Comparison of ENCODE assay signal across 1 cellular context in the genomic region with DNA sequence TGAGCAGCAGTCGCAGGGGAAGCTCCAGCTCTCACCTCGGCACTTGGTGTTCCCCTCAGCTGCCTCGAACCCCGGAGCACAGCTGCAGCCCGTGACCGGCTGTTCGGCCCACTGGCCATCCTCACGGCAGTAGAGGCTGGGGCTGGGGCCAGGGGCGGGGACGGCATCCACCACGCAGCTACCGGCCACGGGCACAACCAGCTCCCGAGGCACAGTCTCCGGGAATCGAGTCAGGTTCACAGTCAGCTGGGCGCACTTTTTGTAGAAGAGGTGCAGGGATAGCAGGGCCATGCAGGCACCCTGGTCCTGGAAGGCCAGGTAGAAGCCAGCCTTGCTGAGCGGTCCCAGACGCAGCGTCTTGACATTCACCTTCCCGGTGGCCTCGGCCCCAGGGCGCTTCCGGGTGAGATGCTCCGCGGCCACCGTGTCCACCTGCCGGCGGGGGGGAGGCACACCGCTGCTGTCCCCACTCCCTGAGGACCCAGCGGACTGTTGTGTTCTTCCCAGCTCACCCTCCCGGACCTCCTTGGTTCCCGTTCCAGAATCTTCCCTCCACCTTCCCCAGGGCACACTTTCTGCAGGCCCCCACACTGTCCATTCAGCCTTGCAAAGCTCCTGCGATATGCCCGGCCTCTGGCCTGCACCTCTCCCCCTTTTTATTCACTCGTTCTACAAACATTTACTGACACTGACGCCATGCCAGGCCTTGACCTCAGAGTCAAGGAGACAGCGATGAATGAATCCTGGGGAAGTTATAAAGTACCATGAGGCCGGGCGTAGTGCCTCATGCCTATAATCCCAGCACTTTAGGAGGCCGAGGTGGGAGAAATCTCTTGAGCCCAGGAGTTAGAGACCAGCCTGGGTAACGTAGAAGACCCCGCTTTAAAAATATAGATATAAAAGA.
TF ChIP-seq lines count a peak whose summit lies in the region.

No MANE protein-coding gene starts in this region.

TF ChIP-seq in H1, 55 proteins besides CTCF, POLR2A, EP300 and RAD21:
- TF ChIP-seq GTF2F1 (IDR thresholded peaks at IDR 0.05; ENCODE audit: borderline replicate concordance, low read depth, low read length) (no peak), HDAC2 (IDR thresholded peaks at IDR 0.05; ENCODE audit: borderline replicate concordance in 1 of 2, low read depth in 2 of 2, low read length in 2 of 2) (no peak), TCF12 (IDR thresholded peaks at IDR 0.05; ENCODE audit: low read depth, low read length) (no peak), BRCA1 (IDR thresholded peaks at IDR 0.05; ENCODE audit: low read depth, low read length) (no peak), CREB1 (IDR thresholded peaks at IDR 0.05) (no peak), SP1 (IDR thresholded peaks at IDR 0.05; ENCODE audit: low read depth, low read length) (no peak), CHD1 (IDR thresholded peaks at IDR 0.05; ENCODE audit: low read depth, low read length) (no peak), CHD2 (IDR thresholded peaks at IDR 0.05; ENCODE audit: low read length) (no peak), TAF7 (optimal IDR thresholded peaks at IDR 0.05; ENCODE audit: borderline replicate concordance, low read depth, low read length) (no peak), FOSL1 (IDR thresholded peaks at IDR 0.05; ENCODE audit: insufficient read depth, low read depth, low read length) (no peak), TAF1 (IDR thresholded peaks at IDR 0.05; ENCODE audit: low read depth, low read length) (no peak), SIX5 (IDR thresholded peaks at IDR 0.05; ENCODE audit: low read depth, low read length) (no peak), MAFK (IDR thresholded peaks at IDR 0.05; ENCODE audit: low read depth, low read length) (no peak)
- TF ChIP-seq, protein P1, sequence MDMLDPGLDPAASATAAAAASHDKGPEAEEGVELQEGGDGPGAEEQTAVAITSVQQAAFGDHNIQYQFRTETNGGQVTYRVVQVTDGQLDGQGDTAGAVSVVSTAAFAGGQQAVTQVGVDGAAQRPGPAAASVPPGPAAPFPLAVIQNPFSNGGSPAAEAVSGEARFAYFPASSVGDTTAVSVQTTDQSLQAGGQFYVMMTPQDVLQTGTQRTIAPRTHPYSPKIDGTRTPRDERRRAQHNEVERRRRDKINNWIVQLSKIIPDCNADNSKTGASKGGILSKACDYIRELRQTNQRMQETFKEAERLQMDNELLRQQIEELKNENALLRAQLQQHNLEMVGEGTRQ (IDR thresholded peaks at IDR 0.05; ENCODE audit: low read length): no peak
- TF ChIP-seq, protein P2, sequence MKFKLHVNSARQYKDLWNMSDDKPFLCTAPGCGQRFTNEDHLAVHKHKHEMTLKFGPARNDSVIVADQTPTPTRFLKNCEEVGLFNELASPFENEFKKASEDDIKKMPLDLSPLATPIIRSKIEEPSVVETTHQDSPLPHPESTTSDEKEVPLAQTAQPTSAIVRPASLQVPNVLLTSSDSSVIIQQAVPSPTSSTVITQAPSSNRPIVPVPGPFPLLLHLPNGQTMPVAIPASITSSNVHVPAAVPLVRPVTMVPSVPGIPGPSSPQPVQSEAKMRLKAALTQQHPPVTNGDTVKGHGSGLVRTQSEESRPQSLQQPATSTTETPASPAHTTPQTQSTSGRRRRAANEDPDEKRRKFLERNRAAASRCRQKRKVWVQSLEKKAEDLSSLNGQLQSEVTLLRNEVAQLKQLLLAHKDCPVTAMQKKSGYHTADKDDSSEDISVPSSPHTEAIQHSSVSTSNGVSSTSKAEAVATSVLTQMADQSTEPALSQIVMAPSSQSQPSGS (IDR thresholded peaks at IDR 0.05; ENCODE audit: low read length): no peak
